ENCODE assay signal across 39 cellular contexts in genomic region chr10:2966134-2966533, GRCh38.
"Had no signal": no experiment of that assay in that cellular context is flagged by ENCODE, and none has a peak within 500 bp of the region (broad histone marks: within the 10 kb centered on the region; RNA-seq: fewer than 3 reads in every experiment).

No MANE protein-coding gene starts in this region.

- H3K4me3 Mint-ChIP-seq: activated naive CD4-positive, alpha-beta T cell treated with anti-CD3 and anti-CD28 coated beads for 36 hours; activated naive CD4-positive, alpha-beta T cell treated with anti-CD3 and anti-CD28 coated beads, Interleukin-2, amount 10 ng/mL, durations not matched to agents 7 days and 5 days; activated naive CD4-positive, alpha-beta T cell treated with anti-CD3 and anti-CD28 coated beads, Interleukin-2, amount 50 U/mL, for 24 hours; activated naive CD8-positive, alpha-beta T cell; activated naive CD8-positive, alpha-beta T cell treated with anti-CD3 and anti-CD28 coated beads for 36 hours; activated naive CD8-positive, alpha-beta T cell treated with anti-CD3 and anti-CD28 coated beads, Interleukin-2, amount 10 ng/mL, durations not matched to agents 7 days and 5 days; activated naive CD8-positive, alpha-beta T cell treated with anti-CD3 and anti-CD28 coated beads, Interleukin-2, amount 50 U/mL, for 24 hours; activated T-cell treated with anti-CD3 and anti-CD28 coated beads, Interleukin-2, amount 50 U/mL, for 24 hours; activated T-cell treated with anti-CD3 and anti-CD28 coated beads, Interleukin-2, amount 50 U/mL, for 4 hours; activated T-cell treated with anti-CD3 and anti-CD28 coated beads, Interleukin-2, amount 50 U/mL, for 72 hours; activated T-helper 1 cell treated with anti-CD3 and anti-CD28 coated beads, Interleukin-12 subunit alpha, Interleukin-12 subunit beta, Interleukin-2, Interleukin-4 antibody, amounts not matched to agents 30 ng/mL and 10 ng/mL and 1 ng/mL, durations not matched to agents 14 hours and 24 hours and 36 hours; activated T-helper 17 cell treated with anti-CD3 and anti-CD28 coated beads, Interleukin-2, amount 50 U/mL, for 72 hours; brain; central memory CD8-positive, alpha-beta T cell had no signal

- H3K27ac ChIP-seq: adrenal gland, ascending aorta, body of pancreas, brain microvascular endothelial cell, breast epithelium, cardiac muscle cell had no signal

- H3K4me1 Mint-ChIP-seq: activated naive CD4-positive, alpha-beta T cell treated with anti-CD3 and anti-CD28 coated beads, Interleukin-2, amount 10 ng/mL, durations not matched to agents 7 days and 5 days; activated naive CD4-positive, alpha-beta T cell treated with anti-CD3 and anti-CD28 coated beads, Interleukin-2, amount 50 U/mL, for 24 hours; activated naive CD8-positive, alpha-beta T cell treated with anti-CD3 and anti-CD28 coated beads for 36 hours; activated naive CD8-positive, alpha-beta T cell treated with anti-CD3 and anti-CD28 coated beads, Interleukin-2, amount 50 U/mL, for 24 hours; activated T-helper 17 cell treated with anti-CD3 and anti-CD28 coated beads, Interleukin-2, amount 50 U/mL, for 72 hours; central memory CD8-positive, alpha-beta T cell had no signal

- H3K4me3 ChIP-seq: adrenal gland, ascending aorta, body of pancreas, breast epithelium, cardiac muscle cell had no signal

- H3K9me3 Mint-ChIP-seq: activated naive CD4-positive, alpha-beta T cell treated with anti-CD3 and anti-CD28 coated beads for 36 hours; activated naive CD4-positive, alpha-beta T cell treated with anti-CD3 and anti-CD28 coated beads, Interleukin-2, amount 10 ng/mL, durations not matched to agents 7 days and 5 days; activated naive CD4-positive, alpha-beta T cell treated with anti-CD3 and anti-CD28 coated beads, Interleukin-2, amount 50 U/mL, for 24 hours; activated naive CD4-positive, alpha-beta T cell treated with anti-CD3 and anti-CD28 coated beads, Interleukin-2, amount 50 U/mL, for 72 hours; activated naive CD8-positive, alpha-beta T cell treated with anti-CD3 and anti-CD28 coated beads, Interleukin-2, amount 10 ng/mL, durations not matched to agents 7 days and 5 days; activated naive CD8-positive, alpha-beta T cell treated with anti-CD3 and anti-CD28 coated beads, Interleukin-2, amount 50 U/mL, for 24 hours; activated T-cell treated with anti-CD3 and anti-CD28 coated beads, Interleukin-2, amount 50 U/mL, for 24 hours; activated T-cell treated with anti-CD3 and anti-CD28 coated beads, Interleukin-2, amount 50 U/mL, for 4 hours; activated T-helper 1 cell treated with anti-CD3 and anti-CD28 coated beads, Interleukin-12 subunit alpha, Interleukin-12 subunit beta, Interleukin-2, Interleukin-4 antibody, amounts not matched to agents 30 ng/mL and 10 ng/mL and 1 ng/mL, durations not matched to agents 14 hours and 24 hours and 36 hours; activated T-helper 2 cell treated with anti-CD3 and anti-CD28 coated beads, Interferon-gamma antibody, Interleukin-2, Interleukin-4, amounts not matched to agents 10 μg/mL and 5 μg/mL and 100 μg/mL, durations not matched to agents 14 hours and 24 hours and 36 hours; central memory CD8-positive, alpha-beta T cell had no signal

- H3K36me3 ChIP-seq: adrenal gland, ascending aorta, brain microvascular endothelial cell, breast epithelium, cardiac muscle cell had no signal

- H3K4me1 ChIP-seq: adrenal gland, ascending aorta, body of pancreas, breast epithelium had no signal

- H3K36me3 Mint-ChIP-seq: activated naive CD4-positive, alpha-beta T cell treated with anti-CD3 and anti-CD28 coated beads, Interleukin-2, amount 10 ng/mL, durations not matched to agents 7 days and 5 days; activated naive CD4-positive, alpha-beta T cell treated with anti-CD3 and anti-CD28 coated beads, Interleukin-2, amount 50 U/mL, for 24 hours; activated naive CD4-positive, alpha-beta T cell treated with anti-CD3 and anti-CD28 coated beads, Interleukin-2, amount 50 U/mL, for 72 hours; activated naive CD8-positive, alpha-beta T cell; activated naive CD8-positive, alpha-beta T cell treated with anti-CD3 and anti-CD28 coated beads for 36 hours; activated naive CD8-positive, alpha-beta T cell treated with anti-CD3 and anti-CD28 coated beads, Interleukin-2, amount 10 ng/mL, durations not matched to agents 7 days and 5 days; brain had no signal

- H3K9me3 ChIP-seq: adrenal gland, ascending aorta, body of pancreas, breast epithelium had no signal

- H3K27ac Mint-ChIP-seq: activated naive CD4-positive, alpha-beta T cell treated with anti-CD3 and anti-CD28 coated beads for 36 hours; activated naive CD4-positive, alpha-beta T cell treated with anti-CD3 and anti-CD28 coated beads, Interleukin-2, amount 10 ng/mL, durations not matched to agents 7 days and 5 days; activated naive CD4-positive, alpha-beta T cell treated with anti-CD3 and anti-CD28 coated beads, Interleukin-2, amount 50 U/mL, for 24 hours; activated naive CD4-positive, alpha-beta T cell treated with anti-CD3 and anti-CD28 coated beads, Interleukin-2, amount 50 U/mL, for 72 hours; activated naive CD8-positive, alpha-beta T cell; activated naive CD8-positive, alpha-beta T cell treated with anti-CD3 and anti-CD28 coated beads for 36 hours; activated naive CD8-positive, alpha-beta T cell treated with anti-CD3 and anti-CD28 coated beads, Interleukin-2, amount 10 ng/mL, durations not matched to agents 7 days and 5 days; activated naive CD8-positive, alpha-beta T cell treated with anti-CD3 and anti-CD28 coated beads, Interleukin-2, amount 50 U/mL, for 24 hours; activated T-cell treated with anti-CD3 and anti-CD28 coated beads, Interleukin-2, amount 50 U/mL, for 24 hours; activated T-cell treated with anti-CD3 and anti-CD28 coated beads, Interleukin-2, amount 50 U/mL, for 72 hours; activated T-helper 1 cell treated with anti-CD3 and anti-CD28 coated beads, Interleukin-12 subunit alpha, Interleukin-12 subunit beta, Interleukin-2, Interleukin-4 antibody, amounts not matched to agents 30 ng/mL and 10 ng/mL and 1 ng/mL, durations not matched to agents 14 hours and 24 hours and 36 hours; activated T-helper 17 cell treated with anti-CD3 and anti-CD28 coated beads, Interleukin-2, amount 50 U/mL, for 72 hours; activated T-helper 2 cell treated with anti-CD3 and anti-CD28 coated beads, Interferon-gamma antibody, Interleukin-2, Interleukin-4, amounts not matched to agents 10 μg/mL and 5 μg/mL and 100 μg/mL, durations not matched to agents 14 hours and 24 hours and 36 hours; brain had no signal

- FAIRE-seq: astrocyte, bronchial epithelial cell, colon had no signal

- H3K27me3 ChIP-seq: adrenal gland, ascending aorta, body of pancreas, brain microvascular endothelial cell, breast epithelium, cardiac muscle cell had no signal

- ATAC-seq: activated naive CD4-positive, alpha-beta T cell treated with anti-CD3 and anti-CD28 coated beads, Interleukin-2, amount 50 U/mL, for 72 hours; activated naive CD8-positive, alpha-beta T cell treated with anti-CD3 and anti-CD28 coated beads, Interleukin-2, amount 50 U/mL, for 24 hours; activated T-cell treated with anti-CD3 and anti-CD28 coated beads, Interleukin-2, amount 50 U/mL, for 4 hours; activated T-cell treated with anti-CD3 and anti-CD28 coated beads, Interleukin-2, amount 50 U/mL, for 72 hours; activated T-helper 17 cell treated with anti-CD3 and anti-CD28 coated beads, Interleukin-2, amount 50 U/mL, for 72 hours; body of pancreas had no signal

- DNase-seq: activated effector memory CD4-positive, alpha-beta T cell treated with anti-CD3 and anti-CD28 coated beads, Interleukin-2, amount 50 U/mL, for 16 hours; activated effector memory CD4-positive, alpha-beta T cell treated with Interleukin-2 at 50 U/mL for 16 hours; activated gamma-delta T cell; activated gamma-delta T cell treated with Interleukin-2 at 50 U/mL for 16 hours; activated naive CD4-positive, alpha-beta T cell; activated naive CD4-positive, alpha-beta T cell treated with anti-CD3 and anti-CD28 coated beads for 36 hours; activated naive CD4-positive, alpha-beta T cell treated with anti-CD3 and anti-CD28 coated beads, Interleukin-2, amount 10 ng/mL, durations not matched to agents 7 days and 5 days; activated naive CD4-positive, alpha-beta T cell treated with anti-CD3 and anti-CD28 coated beads, Interleukin-2, amount 50 U/mL, for 16 hours; activated naive CD4-positive, alpha-beta T cell treated with Interleukin-2 at 50 U/mL for 16 hours; activated naive CD8-positive, alpha-beta T cell treated with anti-CD3 and anti-CD28 coated beads for 36 hours; activated naive CD8-positive, alpha-beta T cell treated with anti-CD3 and anti-CD28 coated beads, Interleukin-2, amount 10 ng/mL, durations not matched to agents 7 days and 5 days; activated naive CD8-positive, alpha-beta T cell treated with anti-CD3 and anti-CD28 coated beads, Interleukin-2, amount 50 U/mL, for 24 hours; activated T-cell treated with anti-CD3 and anti-CD28 coated beads, Interleukin-2, amount 50 U/mL, for 24 hours; activated T-cell treated with anti-CD3 and anti-CD28 coated beads, Interleukin-2, amount 50 U/mL, for 4 hours; activated T-cell treated with anti-CD3 and anti-CD28 coated beads, Interleukin-2, amount 50 U/mL, for 48 hours; activated T-cell treated with anti-CD3 and anti-CD28 coated beads, Interleukin-2, amount 50 U/mL, for 72 hours; adrenal gland; amniotic stem cell; amygdala; anterior cingulate cortex; aorta; body of pancreas; brain microvascular endothelial cell; caudate nucleus; cerebellar nuclear complex had no signal
